ENCODE assay signal across 1 cellular context in the genomic region with DNA sequence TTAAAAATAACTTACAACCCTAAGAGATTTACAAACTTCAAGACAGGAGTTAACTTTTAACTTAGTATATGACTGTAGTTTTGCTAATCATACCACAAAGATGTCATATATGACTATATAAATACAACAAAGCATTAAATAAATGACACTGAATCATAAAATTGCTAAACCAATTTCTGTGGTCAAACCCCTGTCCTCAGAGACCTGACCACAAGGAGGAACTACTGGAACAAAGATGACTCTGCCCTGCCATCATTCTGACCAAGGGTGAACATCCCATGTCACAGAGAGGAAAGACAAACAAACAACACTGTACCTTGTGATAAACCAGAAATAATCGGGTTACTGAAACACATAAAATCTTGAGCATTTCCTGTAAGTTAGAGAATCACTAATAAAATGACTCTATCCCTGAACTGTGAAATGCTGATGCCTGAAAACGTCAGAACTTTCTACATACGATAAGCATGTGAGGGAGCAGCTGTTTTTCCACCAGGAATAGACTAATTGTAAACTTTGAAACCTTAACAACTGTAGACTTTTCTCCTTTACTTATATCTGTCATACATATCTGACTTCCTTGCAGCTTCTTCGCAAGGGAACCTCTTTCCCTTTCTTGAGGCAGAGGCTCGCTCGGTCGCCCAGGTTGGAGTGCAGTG.
TF ChIP-seq lines count a peak whose summit lies in the region.

No MANE protein-coding gene starts in this region.

TF ChIP-seq in GM12878, 131 proteins besides CTCF, POLR2A, EP300 and RAD21 (continued from another document):
- TF ChIP-seq TAF1 (IDR thresholded peaks at IDR 0.05; ENCODE audit: borderline replicate concordance, low read depth, low read length) (no peak), RAD51 (IDR thresholded peaks at IDR 0.05) (no peak), YBX1 (IDR thresholded peaks at IDR 0.05) (no peak), RFX5 (IDR thresholded peaks at IDR 0.05; ENCODE audit: low read depth, low read length) (no peak), TBL1XR1 (IDR thresholded peaks at IDR 0.05; ENCODE audit: low read depth, low read length) (peak; percentile 36; the same call in 1 of the 2 replicates), NR2C1 (IDR thresholded peaks at IDR 0.05) (no peak), ZZZ3 (IDR thresholded peaks at IDR 0.05; ENCODE audit: control insufficient read depth, insufficient read length, low read depth) (no peak), STAT3 (IDR thresholded peaks at IDR 0.05; ENCODE audit: low read depth, low read length) (no peak), SPI1 (IDR thresholded peaks at IDR 0.05; ENCODE audit: borderline replicate concordance, insufficient read depth, low read depth, low read length) (peak; percentile 45; the same call in 1 of the 2 replicates), SMARCA5 (IDR thresholded peaks at IDR 0.05) (peak; percentile 56; the same call in 1 of the 2 replicates), TARDBP (IDR thresholded peaks at IDR 0.05; ENCODE audit: borderline replicate concordance) (no peak), CHD1 (IDR thresholded peaks at IDR 0.05; ENCODE audit: low read depth, low read length) (no peak), MTA2 (IDR thresholded peaks at IDR 0.05; ENCODE audit: low read depth) (peak; percentile 97), HCFC1 (IDR thresholded peaks at IDR 0.05; ENCODE audit: low read length) (no peak), EED (IDR thresholded peaks at IDR 0.05; ENCODE audit: low read depth) (peak; percentile 75), SRF (IDR thresholded peaks at IDR 0.05; ENCODE audit: low read depth in 2 of 2, low read length in 2 of 2) (no peak), TCF12 (IDR thresholded peaks at IDR 0.05; ENCODE audit: low read depth, low read length) (no peak), SREBF1 (IDR thresholded peaks at IDR 0.05; ENCODE audit: low read length) (no peak), NR2C2 (IDR thresholded peaks at IDR 0.05; ENCODE audit: borderline replicate concordance, control insufficient read depth, insufficient read length, low read depth) (no peak), IKZF1 (conservative IDR thresholded peaks at IDR 0.05) (peak; percentile 68), ZNF207 (IDR thresholded peaks at IDR 0.05; ENCODE audit: borderline replicate concordance) (no peak), BHLHE40 (IDR thresholded peaks at IDR 0.05; ENCODE audit: borderline replicate concordance in 1 of 2, low read depth in 2 of 2, low read length in 1 of 2) (0 out of 4 replicates have a peak, but pooled peaks of 1 of the 2 experiments have one; percentile 33), RB1 (IDR thresholded peaks at IDR 0.05; ENCODE audit: borderline replicate concordance) (no peak), HDAC6 (IDR thresholded peaks at IDR 0.05; ENCODE audit: unreplicated experiment) (no peak)
- TF ChIP-seq, protein P1, sequence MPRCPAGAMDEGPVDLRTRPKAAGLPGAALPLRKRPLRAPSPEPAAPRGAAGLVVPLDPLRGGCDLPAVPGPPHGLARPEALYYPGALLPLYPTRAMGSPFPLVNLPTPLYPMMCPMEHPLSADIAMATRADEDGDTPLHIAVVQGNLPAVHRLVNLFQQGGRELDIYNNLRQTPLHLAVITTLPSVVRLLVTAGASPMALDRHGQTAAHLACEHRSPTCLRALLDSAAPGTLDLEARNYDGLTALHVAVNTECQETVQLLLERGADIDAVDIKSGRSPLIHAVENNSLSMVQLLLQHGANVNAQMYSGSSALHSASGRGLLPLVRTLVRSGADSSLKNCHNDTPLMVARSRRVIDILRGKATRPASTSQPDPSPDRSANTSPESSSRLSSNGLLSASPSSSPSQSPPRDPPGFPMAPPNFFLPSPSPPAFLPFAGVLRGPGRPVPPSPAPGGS (IDR thresholded peaks at IDR 0.05; ENCODE audit: borderline replicate concordance, insufficient read depth, low read depth, low read length, poor library complexity, severe bottlenecking) = peak; percentile 43
- TF ChIP-seq, protein P2, sequence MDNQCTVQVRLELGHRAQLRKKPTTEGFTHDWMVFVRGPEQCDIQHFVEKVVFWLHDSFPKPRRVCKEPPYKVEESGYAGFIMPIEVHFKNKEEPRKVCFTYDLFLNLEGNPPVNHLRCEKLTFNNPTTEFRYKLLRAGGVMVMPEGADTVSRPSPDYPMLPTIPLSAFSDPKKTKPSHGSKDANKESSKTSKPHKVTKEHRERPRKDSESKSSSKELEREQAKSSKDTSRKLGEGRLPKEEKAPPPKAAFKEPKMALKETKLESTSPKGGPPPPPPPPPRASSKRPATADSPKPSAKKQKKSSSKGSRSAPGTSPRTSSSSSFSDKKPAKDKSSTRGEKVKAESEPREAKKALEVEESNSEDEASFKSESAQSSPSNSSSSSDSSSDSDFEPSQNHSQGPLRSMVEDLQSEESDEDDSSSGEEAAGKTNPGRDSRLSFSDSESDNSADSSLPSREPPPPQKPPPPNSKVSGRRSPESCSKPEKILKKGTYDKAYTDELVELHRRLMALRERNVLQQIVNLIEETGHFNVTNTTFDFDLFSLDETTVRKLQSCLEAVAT (IDR thresholded peaks at IDR 0.05) = peak; percentile 86
- TF ChIP-seq, protein P3, sequence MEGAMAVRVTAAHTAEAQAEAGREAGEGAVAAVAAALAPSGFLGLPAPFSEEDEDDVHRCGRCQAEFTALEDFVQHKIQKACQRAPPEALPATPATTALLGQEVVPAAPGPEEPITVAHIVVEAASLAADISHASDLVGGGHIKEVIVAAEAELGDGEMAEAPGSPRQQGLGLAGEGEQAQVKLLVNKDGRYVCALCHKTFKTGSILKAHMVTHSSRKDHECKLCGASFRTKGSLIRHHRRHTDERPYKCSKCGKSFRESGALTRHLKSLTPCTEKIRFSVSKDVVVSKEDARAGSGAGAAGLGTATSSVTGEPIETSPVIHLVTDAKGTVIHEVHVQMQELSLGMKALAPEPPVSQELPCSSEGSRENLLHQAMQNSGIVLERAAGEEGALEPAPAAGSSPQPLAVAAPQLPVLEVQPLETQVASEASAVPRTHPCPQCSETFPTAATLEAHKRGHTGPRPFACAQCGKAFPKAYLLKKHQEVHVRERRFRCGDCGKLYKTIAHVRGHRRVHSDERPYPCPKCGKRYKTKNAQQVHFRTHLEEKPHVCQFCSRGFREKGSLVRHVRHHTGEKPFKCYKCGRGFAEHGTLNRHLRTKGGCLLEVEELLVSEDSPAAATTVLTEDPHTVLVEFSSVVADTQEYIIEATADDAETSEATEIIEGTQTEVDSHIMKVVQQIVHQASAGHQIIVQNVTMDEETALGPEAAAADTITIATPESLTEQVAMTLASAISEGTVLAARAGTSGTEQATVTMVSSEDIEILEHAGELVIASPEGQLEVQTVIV (IDR thresholded peaks at IDR 0.05; ENCODE audit: borderline replicate concordance, partially characterized antibody) = no peak
